1 cellular context compared by ENCODE assay signal in the genomic region with DNA sequence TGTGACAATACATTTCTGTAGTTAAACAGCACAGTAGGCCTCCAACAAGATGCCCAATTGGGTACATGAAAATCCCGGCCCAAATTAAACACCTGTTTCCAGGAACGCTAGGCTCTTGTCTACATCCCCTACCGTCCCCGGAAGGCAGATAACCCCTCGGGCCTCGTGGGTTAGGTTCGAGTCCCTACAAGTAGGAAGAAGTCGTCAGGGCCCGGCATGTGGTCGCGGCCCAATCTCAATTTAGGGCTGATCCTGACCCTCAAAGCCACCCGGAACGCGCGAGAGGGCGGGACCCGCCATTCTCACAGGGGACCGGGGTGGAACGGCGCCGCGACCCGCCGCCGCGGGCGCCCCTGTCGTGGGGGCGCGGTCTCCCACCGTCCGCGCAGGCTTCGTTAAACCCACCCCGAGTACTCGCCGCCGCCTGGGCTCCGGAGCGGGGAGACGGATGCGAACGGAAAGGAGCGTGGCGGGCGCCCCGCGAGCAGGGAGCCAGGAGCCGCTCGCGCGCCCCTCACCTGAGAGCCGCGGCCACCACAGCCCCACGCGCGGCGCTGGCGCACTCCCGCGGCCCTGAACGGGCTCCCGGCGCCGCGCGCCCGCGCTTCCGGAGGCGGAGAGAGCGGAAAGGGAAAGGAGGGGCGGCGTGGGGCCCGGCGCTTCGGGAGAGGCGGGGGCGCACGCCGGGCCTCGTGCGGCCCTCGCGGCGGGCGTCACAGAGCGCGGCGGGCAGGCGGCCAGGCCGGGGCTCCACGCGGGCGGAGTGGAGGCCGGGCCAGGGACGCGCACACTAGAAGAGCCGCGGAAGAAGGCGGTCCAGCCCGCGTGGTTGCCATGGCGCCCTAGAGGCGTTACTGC.
A peak's percentile ranks its signal among the peaks of the same experiment; 100 is the strongest.
TF ChIP-seq lines count a peak whose summit lies in the region.

Gene CFAP97 (minus strand): TSS at position 621 of the 858 bp plus-strand sequence. CDS start 12,804 bp downstream, outside the sequence.

TF ChIP-seq in HepG2, 621 proteins besides CTCF, POLR2A, EP300 and RAD21 (continued from another document and continues in another):
- TF ChIP-seq BRF2 (CRISPR knock-in tag; IDR thresholded peaks at IDR 0.05) (peak; percentile 86; the same call in 1 of the 2 replicates), TAF1 (CRISPR knock-in tag; IDR thresholded peaks at IDR 0.05) (peak; percentile 57; the same call in 1 of the 2 replicates), KDM5B (CRISPR knock-in tag; IDR thresholded peaks at IDR 0.05; ENCODE audit: borderline replicate concordance) (peak; percentile 74; the same call in 1 of the 2 replicates), RFX5 (IDR thresholded peaks at IDR 0.05; ENCODE audit: low read depth, low read length) (no peak), ZNF567 (CRISPR knock-in tag; IDR thresholded peaks at IDR 0.05; ENCODE audit: borderline replicate concordance) (no peak), CAMTA2 (CRISPR knock-in tag; IDR thresholded peaks at IDR 0.05; ENCODE audit: borderline replicate concordance) (no peak), ADNP (CRISPR knock-in tag; IDR thresholded peaks at IDR 0.05) (no peak), ZNF431 (CRISPR knock-in tag; IDR thresholded peaks at IDR 0.05; ENCODE audit: borderline replicate concordance, low read depth) (peak; percentile 72; the same call in 1 of the 2 replicates), PHF8 (CRISPR knock-in tag; IDR thresholded peaks at IDR 0.05) (peak; percentile 67), POLR2G (IDR thresholded peaks at IDR 0.05; ENCODE audit: low read depth, low read length) (peak; percentile 71), U2AF2 (IDR thresholded peaks at IDR 0.05; ENCODE audit: low read depth, low read length) (0 out of 2 replicates have a peak, but pooled peaks have one; percentile 52), ZNF143 (CRISPR knock-in tag; IDR thresholded peaks at IDR 0.05) (no peak), MYC (CRISPR knock-in tag; IDR thresholded peaks at IDR 0.05; ENCODE audit: borderline replicate concordance) (peak; percentile 83; the same call in 1 of the 2 replicates), NCOA2 (CRISPR knock-in tag; IDR thresholded peaks at IDR 0.05) (peak; percentile 30; the same call in 1 of the 2 replicates), KDM5A (IDR thresholded peaks at IDR 0.05; ENCODE audit: borderline replicate concordance, low read length) (no peak), SP5 (CRISPR knock-in tag; IDR thresholded peaks at IDR 0.05; ENCODE audit: borderline replicate concordance, low read depth) (peak; percentile 49; the same call in 1 of the 2 replicates), ZNF746 (CRISPR knock-in tag; IDR thresholded peaks at IDR 0.05) (0 out of 2 replicates have a peak, but pooled peaks have one; percentile 5), HDAC1 (CRISPR knock-in tag; IDR thresholded peaks at IDR 0.05) (peak; percentile 65), MEIS2 (CRISPR knock-in tag; IDR thresholded peaks at IDR 0.05) (peak; percentile 71; the same call in 1 of the 2 replicates), SP1 (IDR thresholded peaks at IDR 0.05) (no peak), SP1 (CRISPR knock-in tag; IDR thresholded peaks at IDR 0.05) (no peak), ETV5 (CRISPR knock-in tag; IDR thresholded peaks at IDR 0.05; ENCODE audit: borderline replicate concordance) (peak; percentile 82), RERE (CRISPR knock-in tag; IDR thresholded peaks at IDR 0.05; ENCODE audit: low read depth) (no peak; the same call in 1 of the 2 replicates), ZBTB49 (CRISPR knock-in tag; IDR thresholded peaks at IDR 0.05; ENCODE audit: borderline replicate concordance) (no peak), YEATS4 (CRISPR knock-in tag; IDR thresholded peaks at IDR 0.05; ENCODE audit: borderline replicate concordance) (peak; percentile 62), FOXM1 (CRISPR knock-in tag; IDR thresholded peaks at IDR 0.05) (0 out of 2 replicates have a peak, but pooled peaks have one; percentile 13), RFX3 (CRISPR knock-in tag; IDR thresholded peaks at IDR 0.05) (peak; percentile 81), KLF15 (CRISPR knock-in tag; IDR thresholded peaks at IDR 0.05; ENCODE audit: borderline replicate concordance) (no peak), AGO1 (IDR thresholded peaks at IDR 0.05; ENCODE audit: low read depth, low read length, poor library complexity, severe bottlenecking) (peak; percentile 39), HNRNPK (IDR thresholded peaks at IDR 0.05; ENCODE audit: low read depth, low read length, poor library complexity, severe bottlenecking) (peak; percentile 29), JARID2 (CRISPR knock-in tag; IDR thresholded peaks at IDR 0.05; ENCODE audit: insufficient replicate concordance) (no peak), JUN (CRISPR knock-in tag; IDR thresholded peaks at IDR 0.05) (no peak; the same call in 1 of the 2 replicates), GTF2F1 (IDR thresholded peaks at IDR 0.05; ENCODE audit: low read length) (no peak)
- TF ChIP-seq, protein P1, sequence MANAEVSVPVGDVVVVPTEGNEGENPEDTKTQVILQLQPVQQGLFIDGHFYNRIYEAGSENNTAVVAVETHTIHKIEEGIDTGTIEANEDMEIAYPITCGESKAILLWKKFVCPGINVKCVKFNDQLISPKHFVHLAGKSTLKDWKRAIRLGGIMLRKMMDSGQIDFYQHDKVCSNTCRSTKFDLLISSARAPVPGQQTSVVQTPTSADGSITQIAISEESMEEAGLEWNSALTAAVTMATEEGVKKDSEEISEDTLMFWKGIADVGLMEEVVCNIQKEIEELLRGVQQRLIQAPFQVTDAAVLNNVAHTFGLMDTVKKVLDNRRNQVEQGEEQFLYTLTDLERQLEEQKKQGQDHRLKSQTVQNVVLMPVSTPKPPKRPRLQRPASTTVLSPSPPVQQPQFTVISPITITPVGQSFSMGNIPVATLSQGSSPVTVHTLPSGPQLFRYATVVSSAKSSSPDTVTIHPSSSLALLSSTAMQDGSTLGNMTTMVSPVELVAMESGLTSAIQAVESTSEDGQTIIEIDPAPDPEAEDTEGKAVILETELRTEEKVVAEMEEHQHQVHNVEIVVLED (CRISPR knock-in tag; IDR thresholded peaks at IDR 0.05; ENCODE audit: borderline replicate concordance), result peak; percentile 59; the same call in 1 of the 2 replicates
- TF ChIP-seq, protein P2, sequence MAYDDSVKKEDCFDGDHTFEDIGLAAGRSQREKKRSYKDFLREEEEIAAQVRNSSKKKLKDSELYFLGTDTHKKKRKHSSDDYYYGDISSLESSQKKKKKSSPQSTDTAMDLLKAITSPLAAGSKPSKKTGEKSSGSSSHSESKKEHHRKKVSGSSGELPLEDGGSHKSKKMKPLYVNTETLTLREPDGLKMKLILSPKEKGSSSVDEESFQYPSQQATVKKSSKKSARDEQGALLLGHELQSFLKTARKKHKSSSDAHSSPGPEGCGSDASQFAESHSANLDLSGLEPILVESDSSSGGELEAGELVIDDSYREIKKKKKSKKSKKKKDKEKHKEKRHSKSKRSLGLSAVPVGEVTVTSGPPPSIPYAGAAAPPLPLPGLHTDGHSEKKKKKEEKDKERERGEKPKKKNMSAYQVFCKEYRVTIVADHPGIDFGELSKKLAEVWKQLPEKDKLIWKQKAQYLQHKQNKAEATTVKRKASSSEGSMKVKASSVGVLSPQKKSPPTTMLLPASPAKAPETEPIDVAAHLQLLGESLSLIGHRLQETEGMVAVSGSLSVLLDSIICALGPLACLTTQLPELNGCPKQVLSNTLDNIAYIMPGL (CRISPR knock-in tag; IDR thresholded peaks at IDR 0.05; ENCODE audit: borderline replicate concordance in 1 of 2, low read depth in 1 of 2), result peak; percentile 28 to 32; a peak in 3 of 4 replicates
- TF ChIP-seq, protein P3, sequence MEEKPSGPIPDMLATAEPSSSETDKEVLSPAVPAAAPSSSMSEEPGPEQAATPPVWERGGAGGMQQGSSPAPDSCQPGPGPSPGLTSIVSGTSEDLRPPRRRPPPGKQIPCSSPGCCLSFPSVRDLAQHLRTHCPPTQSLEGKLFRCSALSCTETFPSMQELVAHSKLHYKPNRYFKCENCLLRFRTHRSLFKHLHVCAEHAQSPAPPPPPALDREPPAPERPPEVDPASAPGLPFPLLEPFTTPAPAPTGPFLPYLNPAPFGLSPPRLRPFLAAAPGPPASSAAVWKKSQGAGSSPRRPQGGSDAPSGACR (CRISPR knock-in tag; IDR thresholded peaks at IDR 0.05), result no peak
- TF ChIP-seq, protein P4, sequence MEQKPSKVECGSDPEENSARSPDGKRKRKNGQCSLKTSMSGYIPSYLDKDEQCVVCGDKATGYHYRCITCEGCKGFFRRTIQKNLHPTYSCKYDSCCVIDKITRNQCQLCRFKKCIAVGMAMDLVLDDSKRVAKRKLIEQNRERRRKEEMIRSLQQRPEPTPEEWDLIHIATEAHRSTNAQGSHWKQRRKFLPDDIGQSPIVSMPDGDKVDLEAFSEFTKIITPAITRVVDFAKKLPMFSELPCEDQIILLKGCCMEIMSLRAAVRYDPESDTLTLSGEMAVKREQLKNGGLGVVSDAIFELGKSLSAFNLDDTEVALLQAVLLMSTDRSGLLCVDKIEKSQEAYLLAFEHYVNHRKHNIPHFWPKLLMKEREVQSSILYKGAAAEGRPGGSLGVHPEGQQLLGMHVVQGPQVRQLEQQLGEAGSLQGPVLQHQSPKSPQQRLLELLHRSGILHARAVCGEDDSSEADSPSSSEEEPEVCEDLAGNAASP (CRISPR knock-in tag; IDR thresholded peaks at IDR 0.05; ENCODE audit: borderline replicate concordance), result no peak
